9 cellular contexts compared by ENCODE assay signal in the genomic region with DNA sequence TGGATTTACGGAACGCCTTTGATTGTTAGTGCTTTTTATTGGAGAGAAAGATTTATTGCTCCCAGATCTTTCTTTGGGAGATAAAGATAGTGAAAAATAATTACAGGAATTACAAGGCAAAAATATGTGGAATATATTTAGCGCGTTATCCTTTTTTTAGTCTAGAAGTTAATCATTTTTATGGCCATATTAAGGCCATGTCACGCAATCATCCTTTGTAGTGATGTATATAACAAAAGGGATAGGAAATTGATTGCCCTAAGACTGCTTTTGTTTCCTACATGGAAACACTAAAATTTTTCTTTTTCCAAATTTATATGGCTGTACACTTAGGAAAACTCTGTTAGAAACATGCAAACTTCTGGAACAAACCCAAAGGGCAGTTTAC. TPM values are rescaled to one million over a fixed set of nuclear protein-coding genes. Genes with fewer than 3 reads are reported as not detected.
A peak's percentile ranks its signal among the peaks of the same experiment; 100 is the strongest.
DNase-seq lines count a peak whose midpoint lies in the region; ATAC-seq and TF ChIP-seq lines count a peak whose summit lies in the region.
"Had no signal": no experiment of that assay in that cellular context is flagged by ENCODE, and none has a peak within 500 bp of the region (broad histone marks: within the 10 kb centered on the region; RNA-seq: fewer than 3 reads in every experiment).

No MANE protein-coding gene starts in this region.

- H3K4me1 ChIP-seq in BLaER1 treated with 17β-estradiol and CSF1 and Interleukin-3, amounts not matched to agents 10 nM and 100 nM = peaks cover 0 to 14% (median 7%) of the 10 kb centered on the region in 10 experiments; a peak in 14 of 20 replicates
- no peaks in the 10 kb centered on the region for H3K4me1 ChIP-seq in NT2/D1 (ENCODE audit: insufficient read depth, insufficient read length)
- no peaks in the 10 kb centered on the region for H3K4me1 ChIP-seq in endodermal cell (ENCODE audit: control insufficient read depth, insufficient read depth, low read length)
- H3K4me1 ChIP-seq in neuron (ENCODE audit: insufficient read depth, low read length) = peaks cover 18% of the 10 kb centered on the region
- H3K4me1 ChIP-seq in Peyer's patch = peaks cover 0 to 6% (median 2%) of the 10 kb centered on the region in 4 donors

- H4K20me1 ChIP-seq in BLaER1 treated with 17β-estradiol and CSF1 and Interleukin-3, amounts not matched to agents 10 nM and 100 nM = no peaks in the 10 kb centered on the region

- peaks cover 4 to 12% (median 11%) of the 10 kb centered on the region in 11 experiments; a peak in 17 of 22 replicates for H3K27me3 ChIP-seq in BLaER1 treated with 17β-estradiol and CSF1 and Interleukin-3, amounts not matched to agents 10 nM and 100 nM
- H3K27me3 ChIP-seq in NT2/D1 (ENCODE audit: insufficient read depth, insufficient read length) = no peaks in the 10 kb centered on the region
- no peaks in the 10 kb centered on the region for H3K27me3 ChIP-seq in endodermal cell (ENCODE audit: control insufficient read depth, insufficient read depth, low read length, poor library complexity, severe bottlenecking)
- H3K27me3 ChIP-seq in neuron (ENCODE audit: insufficient read depth, low read length) = no peaks in the 10 kb centered on the region
- H3K27me3 ChIP-seq in Peyer's patch = no peaks in the 10 kb centered on the region

- H3K9me3 ChIP-seq in BLaER1 treated with 17β-estradiol and CSF1 and Interleukin-3, amounts not matched to agents 10 nM and 100 nM (replicated peaks in 1 of 11) = peaks cover 0 to 7% (median 0%) of the 10 kb centered on the region in 11 experiments; a peak in 5 of 22 replicates
- no peaks in the 10 kb centered on the region for H3K9me3 ChIP-seq in NT2/D1 (ENCODE audit: insufficient read depth, low read length)
- H3K9me3 ChIP-seq in endodermal cell (ENCODE audit: control insufficient read depth, low read length) = no peaks in the 10 kb centered on the region
- no peaks in the 10 kb centered on the region for H3K9me3 ChIP-seq in neuron (ENCODE audit: low read length)
- H3K9me3 ChIP-seq in Peyer's patch = no peaks in the 10 kb centered on the region

- peak overlapping the region in 4 of 11 experiments; percentile 87 to 91 (median 90); a peak in 6 of 22 replicates for H3K9ac ChIP-seq in BLaER1 treated with 17β-estradiol and CSF1 and Interleukin-3, amounts not matched to agents 10 nM and 100 nM
- H3K9ac ChIP-seq in NT2/D1 (ENCODE audit: insufficient read length, low read depth) (peak overlapping the region; percentile 81), endodermal cell (ENCODE audit: extremely low read depth, low read length, poor library complexity, severe bottlenecking) (peak overlapping the region; percentile 85)

- peak overlapping the region; percentile 96 for H3K27ac Mint-ChIP-seq in endodermal cell

- WGBS in endodermal cell (ENCODE audit: insufficient coverage in 1 of 2, insufficient read length in 1 of 2), 2 experiments = 46 to 54% methylated on average over 5 of the region's 5 CpGs

- ATAC-seq in HG02840 (IDR thresholded peaks at IDR 0.05; ENCODE audit: low FRiP score, unreplicated experiment) = no peak

- peak overlapping the region; percentile 73 to 98 (median 92) for H3K4me2 ChIP-seq in BLaER1 treated with 17β-estradiol and CSF1 and Interleukin-3, amounts not matched to agents 10 nM and 100 nM

- H3K27ac ChIP-seq in BLaER1 treated with 17β-estradiol and CSF1 and Interleukin-3, amounts not matched to agents 10 nM and 100 nM = no peak overlapping the region
- H3K27ac ChIP-seq in endodermal cell (ENCODE audit: low read depth, low read length) (no peak overlapping the region), Peyer's patch (no peak overlapping the region)

- DNase-seq in NT2/D1 (ENCODE audit: low read depth, low spot score) (no peak), endodermal cell (no peak), Peyer's patch (no peak), GM20000 (ENCODE audit: low spot score) (no peak)
- DNase-seq in effector CD8-positive, alpha-beta T cell (lab: John Stamatoyannopoulos, UW) = no peak
- DNase-seq: NCI-H2227 treated with DMSO at 0.1 percent for 48 hours had no signal

- H2AFZ ChIP-seq in neuron (ENCODE audit: low read depth, low read length) = peak overlapping the region; percentile 49

- TF ChIP-seq POLR2A in Peyer's patch (IDR thresholded peaks at IDR 0.05) = no peak

- H3K36me3 ChIP-seq in BLaER1 treated with 17β-estradiol and CSF1 and Interleukin-3, amounts not matched to agents 10 nM and 100 nM = no peaks in the 10 kb centered on the region
- H3K36me3 ChIP-seq in NT2/D1 (ENCODE audit: insufficient read depth, insufficient read length, low read length) = peaks cover 7% of the 10 kb centered on the region
- H3K36me3 ChIP-seq in endodermal cell (ENCODE audit: control insufficient read depth, insufficient read depth, low read length) = peaks cover 2% of the 10 kb centered on the region
- peaks cover 5% of the 10 kb centered on the region for H3K36me3 ChIP-seq in neuron (ENCODE audit: insufficient read depth, low read length)
- H3K36me3 ChIP-seq in Peyer's patch = no peaks in the 10 kb centered on the region

- H3K4me3 ChIP-seq in BLaER1 treated with 17β-estradiol and CSF1 and Interleukin-3, amounts not matched to agents 10 nM and 100 nM = peak overlapping the region in 9 of 10 experiments; percentile 85 to 97 (median 90); a peak in 17 of 20 replicates
- H3K4me3 ChIP-seq in NT2/D1 (ENCODE audit: insufficient read length, low read depth) = peak overlapping the region; percentile 69
- H3K4me3 ChIP-seq in endodermal cell (ENCODE audit: low read length) = peak overlapping the region; percentile 86
- peak overlapping the region; percentile 90 for H3K4me3 ChIP-seq in neuron (ENCODE audit: low read length)
- peak overlapping the region in 2 of 4 donors; percentile 62 to 66 for H3K4me3 ChIP-seq in Peyer's patch

- peaks cover 10% of the 10 kb centered on the region for H3K4me1 Mint-ChIP-seq in endodermal cell

- no peak for TF ChIP-seq CTCF in endodermal cell (conservative IDR thresholded peaks at IDR 0.05)
- no peak for TF ChIP-seq CTCF in Peyer's patch (IDR thresholded peaks at IDR 0.05)
- TF ChIP-seq CTCF in GM20000 (IDR thresholded peaks at IDR 0.05; ENCODE audit: extremely low read depth, missing control alignments) = no peak

- H3K9me3 Mint-ChIP-seq in endodermal cell = peaks cover 9% of the 10 kb centered on the region

- peaks cover 3% of the 10 kb centered on the region for H3K36me3 Mint-ChIP-seq in endodermal cell (ENCODE audit: low read depth)

- peak overlapping the region; percentile 88 for H3K4me3 Mint-ChIP-seq in endodermal cell

- H3K27me3 Mint-ChIP-seq in endodermal cell (ENCODE audit: insufficient read depth) = peaks cover 2% of the 10 kb centered on the region

RNA-seq across cellular contexts. Expression of a gene that starts 1.5 kb away (rescaled TPM):
- total RNA-seq in endodermal cell (10 to 100 TPM; 18.2 to 18.9 TPM), Peyer's patch (10 to 100 TPM in 1 of 4 donors, 1 to 10 TPM in 3; 1.1 to 12.4 (median 3.4) TPM)
- 22.4 TPM for polyA plus RNA-seq in endodermal cell (2013, experiment 1 of 2)
- 18.8 TPM for polyA plus RNA-seq in endodermal cell (2013, experiment 2 of 2)
